Comparison of ENCODE assay signal across 13 cellular contexts in genomic region chr6:47169785-47170685, GRCh38.
DNase-seq lines count a peak whose midpoint lies in the region; TF ChIP-seq lines count a peak whose summit lies in the region.
"Had no signal": no experiment of that assay in that cellular context is flagged by ENCODE, and none has a peak within 500 bp of the region (broad histone marks: within the 10 kb centered on the region; RNA-seq: fewer than 3 reads in every experiment).

No MANE protein-coding gene starts in this region.

- no peak overlapping the region for H3K23ac ChIP-seq in trophoblast cell (ENCODE audit: low read length)

- WGBS in trophoblast cell (ENCODE audit: extremely low coverage, insufficient coverage, insufficient read length): no CpG with 5 or more reads among the region's 2 CpGs

- H3K4ac ChIP-seq in trophoblast cell (ENCODE audit: low read depth, low read length): peak overlapping the region; percentile 25

- H3K4me2 ChIP-seq in OCI-LY7 (ENCODE audit: low read length): no peak overlapping the region
- no peak overlapping the region for H3K4me2 ChIP-seq in fibroblast of lung (ENCODE audit: extremely low read depth, insufficient read depth, low read length)
- no peak overlapping the region for H3K4me2 ChIP-seq in trophoblast cell (ENCODE audit: low read length)

- TF ChIP-seq CTCF in OCI-LY7 (conservative IDR thresholded peaks at IDR 0.05; ENCODE audit: low read length) (no peak), fibroblast of lung (conservative IDR thresholded peaks at IDR 0.05 in 1 of 2, IDR thresholded peaks at IDR 0.05 in 1 of 2; ENCODE audit: low read depth in 1 of 2, low read length in 2 of 2) (no peak), colonic mucosa (IDR thresholded peaks at IDR 0.05) (no peak)

- H3K27me3 ChIP-seq in fibroblast of lung (ENCODE audit: control insufficient read depth, insufficient read depth, low read length) (no peaks in the 10 kb centered on the region), trophoblast cell (ENCODE audit: insufficient read depth, low read length) (no peaks in the 10 kb centered on the region), colonic mucosa (no peaks in the 10 kb centered on the region)
- H3K27me3 ChIP-seq: adrenal gland had no signal

- intact Hi-C loops in OCI-LY7 (cut with micrococcal nuclease; ENCODE audit: unreplicated experiment): no loop called here
- intact Hi-C loops in colonic mucosa (cut with DNase I): no loop called here

- no peaks in the 10 kb centered on the region for H4K20me1 ChIP-seq in OCI-LY7 (ENCODE audit: insufficient read depth, low read length)
- no peaks in the 10 kb centered on the region for H4K20me1 ChIP-seq in fibroblast of lung (ENCODE audit: control insufficient read depth, extremely low read depth, insufficient read depth, low read length)

- H3K79me1 ChIP-seq in trophoblast cell (ENCODE audit: low read length): peaks cover 28% of the 10 kb centered on the region

- H3K36me3 ChIP-seq in OCI-LY7 (ENCODE audit: insufficient read depth, low read length) (no peaks in the 10 kb centered on the region), fibroblast of lung (ENCODE audit: control insufficient read depth, insufficient read depth, low read length) (no peaks in the 10 kb centered on the region), trophoblast cell (ENCODE audit: control insufficient read depth in 1 of 2, insufficient read depth in 2 of 2, low read length in 2 of 2) (no peaks in the 10 kb centered on the region), colonic mucosa (no peaks in the 10 kb centered on the region)
- H3K36me3 ChIP-seq: adrenal gland had no signal

- CTCF ChIA-PET in OCI-LY7 (lab: Charles Lee; ENCODE audit: unreplicated experiment): interaction anchor here (1.2 kb wide), 1 partner anchor 17 kb away, joined by 3 read pairs; no protein-coding TSS in a partner anchor

- H2AFZ ChIP-seq in OCI-LY7 (ENCODE audit: low read length) (peak overlapping the region; percentile 52; the same call in 1 of the 2 replicates), fibroblast of lung (ENCODE audit: low read length) (no peak overlapping the region), trophoblast cell (ENCODE audit: insufficient read depth, low read length, poor library complexity) (no peak overlapping the region)

- H3K4me3 ChIP-seq in OCI-LY7 (ENCODE audit: low read depth, low read length, poor library complexity, severe bottlenecking) (no peak overlapping the region), fibroblast of lung (replicated peaks in 1 of 4; ENCODE audit: control extremely low read depth in 1 of 4, insufficient read depth in 1 of 4, low read depth in 3 of 4, low read length in 4 of 4) (no peak overlapping the region), trophoblast cell (ENCODE audit: low read depth, low read length) (no peak overlapping the region), colonic mucosa (no peak overlapping the region)
- H3K4me3 ChIP-seq: adrenal gland, GM12878 had no signal

- peak overlapping the region; percentile 67 for H2BK120ac ChIP-seq in trophoblast cell (ENCODE audit: insufficient read depth, low read length, poor library complexity)

- H3K27ac ChIP-seq in OCI-LY7 (ENCODE audit: low read depth, low read length, poor library complexity, severe bottlenecking): no peak overlapping the region
- no peak overlapping the region for H3K27ac ChIP-seq in fibroblast of lung (ENCODE audit: insufficient read depth, low read length)
- H3K27ac ChIP-seq in trophoblast cell (ENCODE audit: low read depth, low read length): peak overlapping the region; percentile 86
- H3K27ac ChIP-seq in colonic mucosa: no peak overlapping the region
- H3K27ac ChIP-seq: adrenal gland had no signal

- DNase-seq in ELF-1 (ENCODE audit: low read depth, low spot score): peak; percentile 46
- DNase-seq in OCI-LY7 (ENCODE audit: low spot score): peak; percentile 22
- DNase-seq in fibroblast of lung (ENCODE audit: low read depth in 2 of 2): peak; percentile 47 to 67
- peak; percentile 68 to 91 for DNase-seq in trophoblast cell
- no peak for DNase-seq in foreskin melanocyte
- no peak for DNase-seq in colonic mucosa
- no peak for DNase-seq in kidney glomerular epithelial cell (lab: John Stamatoyannopoulos, UW)
- DNase-seq in HuH-7 (ENCODE audit: low spot score): no peak
- DNase-seq: adrenal gland; CD8-positive, alpha-beta memory T cell; NCI-H1092 treated with DMSO at 0.1 percent for 48 hours; occipital lobe had no signal

- H2BK5ac ChIP-seq in trophoblast cell (ENCODE audit: low read depth, low read length, poor library complexity): peak overlapping the region; percentile 89

- peak overlapping the region; percentile 47 for H3K14ac ChIP-seq in trophoblast cell (ENCODE audit: low read length)

- H3K79me2 ChIP-seq in OCI-LY7 (ENCODE audit: insufficient read depth, low read depth, low read length) (no peaks in the 10 kb centered on the region), fibroblast of lung (ENCODE audit: control insufficient read depth, insufficient read depth, low read length) (no peaks in the 10 kb centered on the region), trophoblast cell (ENCODE audit: control insufficient read depth, insufficient read depth, low read length, poor library complexity) (no peaks in the 10 kb centered on the region)

- no peak overlapping the region for H4K12ac ChIP-seq in trophoblast cell (ENCODE audit: low read depth, low read length)

- no TSS peak for BruUV-seq in OCI-LY7 (replicated peaks; lab: Mats Ljungman, UMichigan)

- H2BK12ac ChIP-seq in trophoblast cell (ENCODE audit: low read length): peak overlapping the region; percentile 73

- POLR2A ChIA-PET in OCI-LY7 (lab: Charles Lee): interaction anchor here (0.6 to 0.9 kb wide), 2 partner anchors 11 to 35 kb away, joined by 3 to 4 read pairs; no protein-coding TSS in a partner anchor

- no peak overlapping the region for H3K9ac ChIP-seq in fibroblast of lung (ENCODE audit: insufficient read depth, low read length)
- no peak overlapping the region for H3K9ac ChIP-seq in trophoblast cell (ENCODE audit: low read length)
- H3K9ac ChIP-seq in colonic mucosa (ENCODE audit: low read depth in 2 of 2, low read length in 2 of 2): no peak overlapping the region

- H4K8ac ChIP-seq in trophoblast cell (ENCODE audit: low read depth, low read length): peak overlapping the region; percentile 66

- peaks cover 16% of the 10 kb centered on the region for H3K4me1 ChIP-seq in OCI-LY7 (ENCODE audit: insufficient read depth, low read length, poor library complexity, severe bottlenecking)
- peaks cover 8% of the 10 kb centered on the region for H3K4me1 ChIP-seq in fibroblast of lung (ENCODE audit: control insufficient read depth, extremely low read depth, insufficient read depth, low read length)
- peaks cover 6 to 22% of the 10 kb centered on the region in 2 experiments for H3K4me1 ChIP-seq in trophoblast cell (ENCODE audit: control insufficient read depth in 1 of 2, insufficient read depth in 2 of 2, low read length in 2 of 2)
- no peaks in the 10 kb centered on the region for H3K4me1 ChIP-seq in colonic mucosa
- H3K4me1 ChIP-seq: adrenal gland had no signal

- H3K9me3 ChIP-seq in OCI-LY7 (ENCODE audit: low read length): no peaks in the 10 kb centered on the region; the same call in 1 of the 2 replicates
- no peaks in the 10 kb centered on the region for H3K9me3 ChIP-seq in fibroblast of lung (ENCODE audit: control insufficient read depth, insufficient read depth, low read depth, low read length)
- H3K9me3 ChIP-seq in trophoblast cell (ENCODE audit: insufficient read depth, low read depth, low read length): no peaks in the 10 kb centered on the region
- H3K9me3 ChIP-seq in colonic mucosa: no peaks in the 10 kb centered on the region
- H3K9me3 ChIP-seq: adrenal gland had no signal

- H2AK5ac ChIP-seq in trophoblast cell (ENCODE audit: low read length): peak overlapping the region; percentile 55

- H3K18ac ChIP-seq in trophoblast cell (ENCODE audit: low read length): peak overlapping the region; percentile 69

- peak overlapping the region; percentile 84 for H4K91ac ChIP-seq in trophoblast cell (ENCODE audit: low read depth, low read length)

- H3K9me2 ChIP-seq in OCI-LY7 (ENCODE audit: insufficient read depth, low read length): no peaks in the 10 kb centered on the region

Comparison
In these comparisons a context has a peak if more than half of its experiments do, and no peak if none do; other contexts are left out.
1. DNase-seq: peak in ELF-1 (single experiment), OCI-LY7 (single experiment), fibroblast of lung (2 of 2) and trophoblast cell (2 of 2); none in foreskin melanocyte (single experiment), colonic mucosa (single experiment), kidney glomerular epithelial cell (single experiment) and HuH-7 (single experiment).